22 cellular contexts compared by ENCODE assay signal in the genomic region with DNA sequence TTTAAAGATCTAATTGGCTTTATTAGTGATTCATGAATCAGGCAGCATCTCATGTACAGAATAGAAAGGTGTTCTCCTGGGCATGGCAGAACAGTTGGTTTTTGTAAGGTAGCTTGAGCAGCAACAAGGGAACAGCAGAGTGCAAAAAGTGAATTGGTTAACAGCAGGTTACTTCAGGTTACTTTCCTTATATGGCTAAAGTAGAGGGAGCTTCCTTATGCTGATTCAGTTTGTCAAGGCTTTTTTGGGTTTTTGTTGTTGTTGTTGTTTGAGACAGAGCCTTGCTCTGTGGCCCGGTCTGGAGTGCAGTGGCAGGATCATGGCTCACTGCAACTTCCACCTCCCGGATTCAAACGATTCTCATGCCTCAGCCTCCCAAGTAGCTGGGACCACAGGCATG.
"Had no signal": no experiment of that assay in that cellular context is flagged by ENCODE, and none has a peak within 500 bp of the region (broad histone marks: within the 10 kb centered on the region; RNA-seq: fewer than 3 reads in every experiment).

No MANE protein-coding gene starts in this region.

- H3K4me1 Mint-ChIP-seq: activated naive CD8-positive, alpha-beta T cell treated with anti-CD3 and anti-CD28 coated beads for 36 hours had no signal

- H3K4me3 Mint-ChIP-seq: activated CD4-positive, alpha-beta T cell treated with anti-CD3 and anti-CD28 coated beads for 36 hours; activated CD8-positive, alpha-beta T cell treated with anti-CD3 and anti-CD28 coated beads for 36 hours; activated naive CD4-positive, alpha-beta T cell treated with anti-CD3 and anti-CD28 coated beads, Interleukin-2, amount 10 ng/mL, durations not matched to agents 7 days and 5 days; activated naive CD8-positive, alpha-beta T cell treated with anti-CD3 and anti-CD28 coated beads for 36 hours; activated T-cell treated with anti-CD3 and anti-CD28 coated beads, Interleukin-2, amount 50 U/mL, for 72 hours; T-cell had no signal

- H3K4me3 ChIP-seq: SK-N-MC had no signal

- H3K27ac ChIP-seq: SK-N-MC, VCaP had no signal

- H3K27ac Mint-ChIP-seq: activated CD4-positive, alpha-beta T cell treated with anti-CD3 and anti-CD28 coated beads for 36 hours; activated CD8-positive, alpha-beta T cell treated with anti-CD3 and anti-CD28 coated beads for 36 hours; activated naive CD4-positive, alpha-beta T cell treated with anti-CD3 and anti-CD28 coated beads, Interleukin-2, amount 10 ng/mL, durations not matched to agents 7 days and 5 days; activated naive CD8-positive, alpha-beta T cell treated with anti-CD3 and anti-CD28 coated beads for 36 hours; activated T-cell treated with anti-CD3 and anti-CD28 coated beads, Interleukin-2, amount 50 U/mL, for 72 hours; activated T-helper 2 cell treated with anti-CD3 and anti-CD28 coated beads, Interferon-gamma antibody, Interleukin-2, Interleukin-4, amounts not matched to agents 10 μg/mL and 5 μg/mL and 100 μg/mL, durations not matched to agents 14 hours and 24 hours and 36 hours; T-cell had no signal

- H3K9me3 Mint-ChIP-seq: activated CD8-positive, alpha-beta T cell treated with anti-CD3 and anti-CD28 coated beads for 36 hours; activated naive CD4-positive, alpha-beta T cell treated with anti-CD3 and anti-CD28 coated beads, Interleukin-2, amount 10 ng/mL, durations not matched to agents 7 days and 5 days; activated naive CD8-positive, alpha-beta T cell treated with anti-CD3 and anti-CD28 coated beads for 36 hours; activated T-cell treated with anti-CD3 and anti-CD28 coated beads, Interleukin-2, amount 50 U/mL, for 72 hours; activated T-helper 2 cell treated with anti-CD3 and anti-CD28 coated beads, Interferon-gamma antibody, Interleukin-2, Interleukin-4, amounts not matched to agents 10 μg/mL and 5 μg/mL and 100 μg/mL, durations not matched to agents 14 hours and 24 hours and 36 hours; T-cell had no signal

- DNase-seq: activated CD4-positive, alpha-beta T cell treated with anti-CD3 and anti-CD28 coated beads for 36 hours; activated CD8-positive, alpha-beta memory T cell treated with anti-CD3 and anti-CD28 coated beads, Interleukin-2, amount 50 U/mL, for 4 hours; activated CD8-positive, alpha-beta T cell treated with anti-CD3 and anti-CD28 coated beads for 36 hours; activated gamma-delta T cell treated with Interleukin-2 at 50 U/mL for 16 hours; activated naive CD4-positive, alpha-beta T cell treated with anti-CD3 and anti-CD28 coated beads, Interleukin-2, amount 10 ng/mL, durations not matched to agents 7 days and 5 days; activated naive CD8-positive, alpha-beta T cell treated with anti-CD3 and anti-CD28 coated beads for 36 hours; activated T-cell treated with anti-CD3 and anti-CD28 coated beads, Interleukin-2, amount 50 U/mL, for 72 hours; anterior cingulate cortex; Kasumi-1; NCI-H1092; NCI-H1417 treated with DMSO at 0.1 percent for 48 hours; NCI-H1694; NCI-H2029; NCI-H345; NCI-H510A; NCI-H526 treated with DMSO at 0.1 percent for 48 hours; RPMI8226; T-cell had no signal

- ATAC-seq: activated CD4-positive, alpha-beta T cell treated with anti-CD3 and anti-CD28 coated beads for 36 hours; activated CD8-positive, alpha-beta T cell treated with anti-CD3 and anti-CD28 coated beads for 36 hours; activated T-cell treated with anti-CD3 and anti-CD28 coated beads, Interleukin-2, amount 50 U/mL, for 72 hours; Right ventricle myocardium inferior; T-cell had no signal

- H3K36me3 Mint-ChIP-seq: activated naive CD8-positive, alpha-beta T cell treated with anti-CD3 and anti-CD28 coated beads for 36 hours; T-cell had no signal

- H3K27me3 Mint-ChIP-seq: activated CD4-positive, alpha-beta T cell treated with anti-CD3 and anti-CD28 coated beads for 36 hours; activated CD8-positive, alpha-beta T cell treated with anti-CD3 and anti-CD28 coated beads for 36 hours; activated naive CD4-positive, alpha-beta T cell treated with anti-CD3 and anti-CD28 coated beads, Interleukin-2, amount 10 ng/mL, durations not matched to agents 7 days and 5 days; T-cell had no signal
